In the genomic region with DNA sequence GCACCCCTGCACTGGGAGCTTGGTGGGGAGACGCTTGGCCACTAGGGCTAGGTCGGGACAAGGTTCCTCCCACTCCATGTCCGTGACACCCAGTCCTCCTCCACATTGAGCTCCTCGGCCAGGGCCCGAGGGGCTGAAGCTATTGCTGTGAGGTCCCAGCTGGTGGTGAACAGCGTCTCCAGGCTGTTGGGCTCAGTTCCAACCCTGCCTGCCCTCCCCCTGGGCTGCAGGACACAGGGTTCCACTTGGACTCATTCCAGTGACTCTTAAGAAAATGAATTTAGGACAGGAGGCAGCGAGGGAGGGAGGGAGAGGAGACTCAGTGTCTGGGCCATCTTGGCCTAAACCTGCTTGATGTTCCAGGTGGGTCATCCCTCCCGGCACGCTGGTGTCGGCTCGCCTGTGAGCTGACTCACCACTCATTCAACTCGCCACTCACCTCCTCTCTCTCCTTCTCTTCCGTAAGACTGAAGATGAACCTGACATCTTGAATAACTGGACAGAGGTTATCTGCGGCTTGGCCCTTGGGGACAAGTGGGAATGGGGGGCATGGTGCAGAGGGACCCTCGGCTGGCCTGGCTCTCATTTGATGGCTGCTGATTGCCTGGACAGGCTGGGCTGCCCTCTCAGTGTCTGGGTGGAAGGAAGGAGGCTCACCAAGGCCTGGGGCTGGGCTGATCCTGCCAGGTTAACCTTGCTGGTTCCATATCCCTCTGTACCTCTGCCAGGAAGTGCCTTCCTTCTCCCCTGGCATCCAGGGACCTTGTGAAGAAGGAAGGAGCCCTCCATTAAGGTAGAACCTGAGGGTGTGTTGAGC, we compare ENCODE assay signal across 21 cellular contexts.
DNase-seq lines count a peak whose midpoint lies in the region; ATAC-seq, FAIRE-seq and TF ChIP-seq lines count a peak whose summit lies in the region.
"Had no signal": no experiment of that assay in that cellular context is flagged by ENCODE, and none has a peak within 500 bp of the region (broad histone marks: within the 10 kb centered on the region; RNA-seq: fewer than 3 reads in every experiment).

No MANE protein-coding gene starts in this region.

- no peaks in the 10 kb centered on the region for H3K36me3 Mint-ChIP-seq in activated T-cell treated with anti-CD3 and anti-CD28 coated beads, Interleukin-2, amount 50 U/mL, for 4 hours (ENCODE audit: insufficient read depth)
- H3K36me3 Mint-ChIP-seq in natural killer cell: no peaks in the 10 kb centered on the region
- H3K36me3 Mint-ChIP-seq: activated naive CD4-positive, alpha-beta T cell treated with anti-CD3 and anti-CD28 coated beads, Interleukin-2, amount 10 ng/mL, durations not matched to agents 7 days and 5 days; CD8-positive, alpha-beta memory T cell; IgD-negative memory B cell had no signal

- no peak for FAIRE-seq in GM12891 (lab: Jason Lieb, UNC)
- FAIRE-seq: GM19239, H1, RCC 7860 had no signal

- peak; percentile 10 for DNase-seq in activated T-cell treated with anti-CD3 and anti-CD28 coated beads, Interleukin-2, amount 50 U/mL, for 1 hour
- no peak for DNase-seq in activated T-cell treated with anti-CD3 and anti-CD28 coated beads, Interleukin-2, amount 50 U/mL, for 4 hours
- peak; percentile 9 for DNase-seq in RPMI7951 (ENCODE audit: low read depth)
- peak; percentile 12 for DNase-seq in natural killer cell
- peak; percentile 10 to 47 for DNase-seq in tibial artery
- DNase-seq in GM12891 (ENCODE audit: insufficient read length, low spot score): no peak
- DNase-seq in NCI-H1048 (lab: John Stamatoyannopoulos, UW): no peak
- DNase-seq: activated CD4-positive, alpha-beta T cell treated with anti-CD3 and anti-CD28 coated beads for 4 hours; activated naive CD4-positive, alpha-beta T cell treated with anti-CD3 and anti-CD28 coated beads, Interleukin-2, amount 10 ng/mL, durations not matched to agents 7 days and 5 days; activated T-cell treated with anti-CD3 and anti-CD28 coated beads for 4 hours; islet precursor cell; NCI-H2029 treated with DMSO at 0.1 percent for 48 hours had no signal

- no peaks in the 10 kb centered on the region for H3K36me3 ChIP-seq in tibial artery
- H3K36me3 ChIP-seq: ascending aorta had no signal

- no peak overlapping the region for H3K4me3 Mint-ChIP-seq in activated T-cell treated with anti-CD3 and anti-CD28 coated beads, Interleukin-2, amount 50 U/mL, for 4 hours
- peak overlapping the region; percentile 13 for H3K4me3 Mint-ChIP-seq in natural killer cell
- H3K4me3 Mint-ChIP-seq: activated naive CD4-positive, alpha-beta T cell treated with anti-CD3 and anti-CD28 coated beads, Interleukin-2, amount 10 ng/mL, durations not matched to agents 7 days and 5 days; CD8-positive, alpha-beta memory T cell; IgD-negative memory B cell; stimulated activated effector memory CD8-positive, alpha-beta T cell treated with anti-CD3 and anti-CD28 coated beads, Interleukin-12 subunit alpha, Interleukin-12 subunit beta, amount 100 ng/mL, for 72 hours; type B pancreatic cell had no signal

- TF ChIP-seq CTCF in natural killer cell (IDR thresholded peaks at IDR 0.05) (no peak), tibial artery (IDR thresholded peaks at IDR 0.05) (no peak)

- H3K27ac Mint-ChIP-seq in natural killer cell: no peak overlapping the region
- H3K27ac Mint-ChIP-seq: activated naive CD4-positive, alpha-beta T cell treated with anti-CD3 and anti-CD28 coated beads, Interleukin-2, amount 10 ng/mL, durations not matched to agents 7 days and 5 days; CD8-positive, alpha-beta memory T cell; IgD-negative memory B cell; stimulated activated effector memory CD8-positive, alpha-beta T cell treated with anti-CD3 and anti-CD28 coated beads, Interleukin-12 subunit alpha, Interleukin-12 subunit beta, amount 100 ng/mL, for 72 hours had no signal

- intact Hi-C loops in natural killer cell (cut with micrococcal nuclease) (no loop called here), tibial artery (cut with DNase I; ENCODE audit: low total_unique reads) (no loop called here)

- H3K4me3 ChIP-seq in tibial artery: no peak overlapping the region
- H3K4me3 ChIP-seq: ascending aorta had no signal

- no peak for TF ChIP-seq POLR2A in GM12891 (IDR thresholded peaks at IDR 0.05; ENCODE audit: low read depth, low read length)

- peaks cover 0 to 33% of the 10 kb centered on the region in 2 donors for H3K27me3 ChIP-seq in tibial artery
- H3K27me3 ChIP-seq: ascending aorta had no signal

- no peaks in the 10 kb centered on the region for H3K27me3 Mint-ChIP-seq in activated T-cell treated with anti-CD3 and anti-CD28 coated beads, Interleukin-2, amount 50 U/mL, for 4 hours (ENCODE audit: low read depth)
- H3K27me3 Mint-ChIP-seq in natural killer cell (ENCODE audit: low read depth in 2 of 2): no peaks in the 10 kb centered on the region
- H3K27me3 Mint-ChIP-seq: activated naive CD4-positive, alpha-beta T cell treated with anti-CD3 and anti-CD28 coated beads, Interleukin-2, amount 10 ng/mL, durations not matched to agents 7 days and 5 days; IgD-negative memory B cell; type B pancreatic cell had no signal

- H3K9me3 Mint-ChIP-seq in activated T-cell treated with anti-CD3 and anti-CD28 coated beads, Interleukin-2, amount 50 U/mL, for 4 hours: no peaks in the 10 kb centered on the region
- H3K9me3 Mint-ChIP-seq in natural killer cell: no peaks in the 10 kb centered on the region
- H3K9me3 Mint-ChIP-seq: activated naive CD4-positive, alpha-beta T cell treated with anti-CD3 and anti-CD28 coated beads, Interleukin-2, amount 10 ng/mL, durations not matched to agents 7 days and 5 days; CD8-positive, alpha-beta memory T cell; IgD-negative memory B cell; stimulated activated effector memory CD8-positive, alpha-beta T cell treated with anti-CD3 and anti-CD28 coated beads, Interleukin-12 subunit alpha, Interleukin-12 subunit beta, amount 100 ng/mL, for 72 hours had no signal

- H3K4me1 Mint-ChIP-seq in activated T-cell treated with anti-CD3 and anti-CD28 coated beads, Interleukin-2, amount 50 U/mL, for 4 hours (ENCODE audit: low read depth): no peaks in the 10 kb centered on the region
- no peaks in the 10 kb centered on the region for H3K4me1 Mint-ChIP-seq in natural killer cell
- H3K4me1 Mint-ChIP-seq: activated naive CD4-positive, alpha-beta T cell treated with anti-CD3 and anti-CD28 coated beads, Interleukin-2, amount 10 ng/mL, durations not matched to agents 7 days and 5 days; CD8-positive, alpha-beta memory T cell; stimulated activated effector memory CD8-positive, alpha-beta T cell treated with anti-CD3 and anti-CD28 coated beads, Interleukin-12 subunit alpha, Interleukin-12 subunit beta, amount 100 ng/mL, for 72 hours had no signal

- H3K9me3 ChIP-seq in tibial artery: no peaks in the 10 kb centered on the region
- H3K9me3 ChIP-seq: ascending aorta had no signal

- H3K4me1 ChIP-seq in tibial artery: no peaks in the 10 kb centered on the region
- H3K4me1 ChIP-seq: ascending aorta had no signal

- ATAC-seq in activated T-cell treated with anti-CD3 and anti-CD28 coated beads, Interleukin-2, amount 50 U/mL, for 4 hours: no peak
- ATAC-seq in natural killer cell (no peak), HG03196 (IDR thresholded peaks at IDR 0.05; ENCODE audit: unreplicated experiment) (no peak)
- ATAC-seq: stimulated activated effector memory CD8-positive, alpha-beta T cell treated with anti-CD3 and anti-CD28 coated beads, Interleukin-12 subunit alpha, Interleukin-12 subunit beta, amount 100 ng/mL, for 72 hours had no signal

- H3K27ac ChIP-seq in tibial artery: no peak overlapping the region
- H3K27ac ChIP-seq: ascending aorta had no signal

TF ChIP-seq in GM12891, 5 proteins besides CTCF, POLR2A, EP300 and RAD21:
- TF ChIP-seq POU2F2 (IDR thresholded peaks at IDR 0.05; ENCODE audit: low read depth, low read length) (no peak), POLR2AphosphoS5 (IDR thresholded peaks at IDR 0.05; ENCODE audit: low read depth, low read length) (no peak), PAX5 (IDR thresholded peaks at IDR 0.05; ENCODE audit: insufficient read depth, low read length, severe bottlenecking) (no peak), SPI1 (IDR thresholded peaks at IDR 0.05; ENCODE audit: low read depth, low read length) (no peak), TAF1 (IDR thresholded peaks at IDR 0.05; ENCODE audit: low read depth, low read length) (no peak)

Comparison
In these comparisons a context has a peak if more than half of its experiments do, and no peak if none do; other contexts are left out.
1. DNase-seq: peak in activated T-cell treated with anti-CD3 and anti-CD28 coated beads, Interleukin-2, amount 50 U/mL, for 1 hour (single experiment), RPMI7951 (single experiment), natural killer cell (single experiment) and tibial artery (2 of 2); none in activated T-cell treated with anti-CD3 and anti-CD28 coated beads, Interleukin-2, amount 50 U/mL, for 4 hours (single experiment), GM12891 (single experiment) and NCI-H1048 (single experiment).